Comparison of ENCODE assay signal across 8 cellular contexts in genomic region chr11:118434553-118435232, GRCh38. TPM values are rescaled to one million over a fixed set of nuclear protein-coding genes. Genes with fewer than 3 reads are reported as not detected.
DNase-seq lines count a peak whose midpoint lies in the region; ATAC-seq and TF ChIP-seq lines count a peak whose summit lies in the region.

No MANE protein-coding gene starts in this region.

- ATAC-seq in GM18858 (IDR thresholded peaks at IDR 0.05; ENCODE audit: unreplicated experiment), result no peak
- ATAC-seq in GM19324 (IDR thresholded peaks at IDR 0.05; ENCODE audit: low FRiP score, unreplicated experiment), result no peak

- H3K9ac ChIP-seq in KMS-11 (peak overlapping the region; percentile 56; the same call in 1 of the 2 replicates), mammary epithelial cell (ENCODE audit: insufficient read depth, low read length) (no peak overlapping the region)

- peak overlapping the region; percentile 84 for H2AFZ ChIP-seq in KMS-11 (ENCODE audit: low read depth)
- peak overlapping the region; percentile 91 for H2AFZ ChIP-seq in mammary epithelial cell (ENCODE audit: low read depth, low read length)

- H3K27me3 ChIP-seq in KMS-11 (ENCODE audit: insufficient read depth, low read depth) (no peaks in the 10 kb centered on the region), mammary epithelial cell (ENCODE audit: insufficient read depth, low read length) (no peaks in the 10 kb centered on the region)

- dilution Hi-C loops in mammary epithelial cell (cut with HindIII; ENCODE audit: low sequenced_read_pairs), result no loop called here

- H3K79me2 ChIP-seq in KMS-11 (ENCODE audit: insufficient read depth, low read depth) (peaks cover 29% of the 10 kb centered on the region), mammary epithelial cell (ENCODE audit: insufficient read depth, low read length) (peaks cover 34% of the 10 kb centered on the region)

- in situ Hi-C loops in mammary epithelial cell (cut with MboI; ENCODE audit: low sequenced_read_pairs in 2 of 2), result no loop called here

- H3K4me3 ChIP-seq in KMS-11 (IDR thresholded peaks at IDR 0.05; ENCODE audit: insufficient read depth, low read depth, low read length) (no peak overlapping the region), mammary epithelial cell (replicated peaks in 1 of 3; ENCODE audit: insufficient read depth in 1 of 3, low read depth in 2 of 3, low read length in 3 of 3) (peak overlapping the region; percentile 51 to 95 (median 70))

- DNase-seq in COR-L47 (lab: John Stamatoyannopoulos, UW) (peak; percentile 39), T-helper 9 cell (peak; percentile 36), mammary epithelial cell (peak; percentile 31), kidney glomerular epithelial cell (lab: John Stamatoyannopoulos, UW) (peak; percentile 14)
- DNase-seq in stimulated activated CD4-positive, alpha-beta T cell treated with anti-CD3 and anti-CD28 coated beads, Interleukin-15, amount 100 ng/mL, for 1 hour (ENCODE audit: low read depth in 1 of 2, low spot score in 1 of 2), result peak; percentile 12 to 16

- no TSS peak for BruUV-seq in mammary epithelial cell (replicated peaks; lab: Mats Ljungman, UMichigan)

- H3K27ac ChIP-seq in KMS-11 (peak overlapping the region; percentile 61), mammary epithelial cell (ENCODE audit: insufficient read depth, low read depth, low read length) (no peak overlapping the region)

- H3K36me3 ChIP-seq in KMS-11 (ENCODE audit: insufficient read depth), result no peaks in the 10 kb centered on the region
- peaks cover 2% of the 10 kb centered on the region for H3K36me3 ChIP-seq in mammary epithelial cell (ENCODE audit: insufficient read depth, low read length)

- TF ChIP-seq CTCF in KMS-11 (conservative IDR thresholded peaks at IDR 0.05; ENCODE audit: low read depth, low read length) (no peak), mammary epithelial cell (conservative IDR thresholded peaks at IDR 0.05 in 1 of 2, IDR thresholded peaks at IDR 0.05 in 1 of 2; ENCODE audit: extremely low read depth in 1 of 2, insufficient read depth in 1 of 2, low read depth in 1 of 2, low read length in 2 of 2) (no peak)

- H3K9me3 ChIP-seq in mammary epithelial cell (replicated peaks; ENCODE audit: insufficient read depth, low read length), result no peaks in the 10 kb centered on the region

- H3K4me1 ChIP-seq in KMS-11 (ENCODE audit: low read depth, poor library complexity, severe bottlenecking) (peaks cover 14% of the 10 kb centered on the region), mammary epithelial cell (ENCODE audit: insufficient read depth, low read length) (peaks cover 25% of the 10 kb centered on the region)

- H4K20me1 ChIP-seq in KMS-11 (ENCODE audit: insufficient read depth), result peaks cover 7% of the 10 kb centered on the region; the same call in 1 of the 2 replicates
- H4K20me1 ChIP-seq in mammary epithelial cell (ENCODE audit: insufficient read depth, low read length), result no peaks in the 10 kb centered on the region

- CTCF ChIA-PET in mammary epithelial cell (lab: Charles Lee; ENCODE audit: low non-redundant PET), result no interaction called here

- intact Hi-C loops in mammary epithelial cell (cut with micrococcal nuclease), result loop anchor here (1.0 kb wide), 1 partner anchor 54 kb away; no protein-coding TSS in a partner anchor

- 2% methylated on average over 32 of the region's 35 CpGs for WGBS in mammary epithelial cell (ENCODE audit: low coverage, missing lambda C conversion rate)

- H3K4me2 ChIP-seq in KMS-11 (peak overlapping the region; percentile 67), mammary epithelial cell (ENCODE audit: insufficient read depth, low read depth, low read length) (peak overlapping the region; percentile 99)

RNA-seq across cellular contexts. Expression of gene KMT2A, which starts 1.6 kb away (rescaled TPM):
- total RNA-seq in mammary epithelial cell, result 10 to 100 TPM; 35.7 to 55.2 TPM
- polyA plus RNA-seq in mammary epithelial cell, result 15.0 TPM
- 104 TPM for polyA minus RNA-seq in mammary epithelial cell

RNA-seq across cellular contexts. Expression of gene ATP5MG, which starts 33.3 kb away (rescaled TPM):
- 100 to 1,000 TPM in 1 of 2 donors, 10 to 100 TPM in 1; 24.8 to 187 TPM for total RNA-seq in mammary epithelial cell
- 266 TPM for polyA plus RNA-seq in mammary epithelial cell
- 109 TPM for polyA minus RNA-seq in mammary epithelial cell
